21 cellular contexts compared by ENCODE assay signal in the genomic region with DNA sequence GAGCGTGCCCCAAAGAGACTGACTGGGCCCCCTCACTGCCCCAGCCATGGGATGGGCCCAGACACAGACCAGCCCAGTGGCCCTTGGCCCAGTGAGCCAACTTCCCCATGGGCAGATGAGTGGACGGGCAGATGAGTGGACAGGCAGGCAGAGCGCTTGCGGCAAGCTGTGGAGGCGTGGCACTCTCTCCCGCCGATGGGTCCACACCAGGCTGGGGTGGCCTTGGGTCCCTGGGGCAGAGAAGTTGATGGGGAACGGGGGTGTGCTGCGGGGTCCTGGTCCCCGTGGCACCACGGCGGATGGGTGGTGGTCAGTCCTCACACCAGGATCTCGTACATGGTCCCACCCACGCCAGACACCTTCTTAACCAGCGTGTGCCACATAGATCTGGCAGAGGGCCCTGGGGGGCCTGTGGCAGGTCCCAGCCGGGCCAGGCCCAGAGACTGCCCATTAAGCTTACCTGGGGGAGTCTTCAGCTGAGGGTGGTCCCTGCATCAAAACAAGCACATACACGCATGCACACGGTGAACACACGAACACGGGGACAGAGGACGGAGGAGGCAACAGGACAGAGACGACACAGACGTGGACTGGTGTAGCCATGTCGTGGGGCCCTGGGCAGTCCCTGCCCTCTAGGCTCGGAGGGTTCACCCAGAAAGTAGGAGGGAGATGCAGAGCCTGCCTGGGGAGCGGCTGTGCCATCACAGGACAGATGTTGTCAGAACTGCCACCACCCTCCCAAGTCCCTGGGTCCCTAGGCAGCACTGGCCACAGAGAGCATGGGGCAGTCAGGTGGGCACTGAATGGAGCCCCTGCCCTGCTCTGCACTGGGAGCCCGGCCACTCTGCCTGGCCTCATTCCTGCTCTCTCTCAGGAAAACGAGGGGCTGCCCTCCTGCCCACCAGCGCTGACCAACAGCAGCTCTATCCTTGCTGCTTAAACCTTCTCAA.
"Had no signal": no experiment of that assay in that cellular context is flagged by ENCODE, and none has a peak within 500 bp of the region (broad histone marks: within the 10 kb centered on the region; RNA-seq: fewer than 3 reads in every experiment).

No MANE protein-coding gene starts in this region.

- H3K9me3 Mint-ChIP-seq: activated CD4-positive, alpha-beta T cell treated with anti-CD3 and anti-CD28 coated beads, Interleukin-2, amount 10 ng/mL, durations not matched to agents 7 days and 5 days; activated CD8-positive, alpha-beta T cell treated with anti-CD3 and anti-CD28 coated beads for 36 hours; activated naive CD4-positive, alpha-beta T cell treated with anti-CD3 and anti-CD28 coated beads, Interleukin-2, amount 10 ng/mL, durations not matched to agents 7 days and 5 days; naive thymus-derived CD4-positive, alpha-beta T cell; stimulated activated effector memory CD8-positive, alpha-beta T cell treated with anti-CD3 and anti-CD28 coated beads, Interleukin-12 subunit alpha, Interleukin-12 subunit beta, amount 100 ng/mL, for 72 hours; stimulated activated naive CD8-positive, alpha-beta T cell treated with anti-CD3 and anti-CD28 coated beads, Interleukin-15, amount 100 ng/mL, for 72 hours had no signal

- H3K36me3 ChIP-seq: heart right ventricle, neutrophil, pancreas, right lobe of liver, vagina had no signal

- H3K9me3 ChIP-seq: heart right ventricle, neutrophil, pancreas, right lobe of liver, tibial nerve, vagina had no signal

- H3K27ac ChIP-seq: heart right ventricle, neutrophil, pancreas, right lobe of liver, tibial nerve, vagina had no signal

- DNase-seq: activated CD4-positive, alpha-beta T cell treated with anti-CD3 and anti-CD28 coated beads, Interleukin-2, amount 10 ng/mL, durations not matched to agents 7 days and 5 days; activated CD4-positive, CD25-positive, alpha-beta regulatory T cell treated with anti-CD3 and anti-CD28 coated beads, Interleukin-2, amount 50 U/mL, for 72 hours; activated CD8-positive, alpha-beta T cell treated with anti-CD3 and anti-CD28 coated beads for 36 hours; activated effector memory CD4-positive, alpha-beta T cell treated with anti-CD3 and anti-CD28 coated beads, Interleukin-2, amount 50 U/mL, for 16 hours; activated naive CD4-positive, alpha-beta T cell treated with anti-CD3 and anti-CD28 coated beads, Interleukin-2, amount 10 ng/mL, durations not matched to agents 7 days and 5 days; activated T-cell treated with anti-CD3 and anti-CD28 coated beads, Interleukin-2, amount 50 U/mL, for 1 hour; amygdala; effector CD4-positive, alpha-beta T cell; heart right ventricle; left cardiac atrium; naive thymus-derived CD4-positive, alpha-beta T cell; right lobe of liver; small intestine; stimulated activated CD4-positive, alpha-beta T cell treated with anti-CD3 and anti-CD28 coated beads, Interleukin-2, amount 100 ng/mL, for 24 hours; stimulated activated naive CD8-positive, alpha-beta T cell treated with anti-CD3 and anti-CD28 coated beads, Interleukin-15, amount 100 ng/mL, for 72 hours had no signal

- H3K4me3 ChIP-seq: heart right ventricle, pancreas, right lobe of liver, tibial nerve, vagina had no signal

- H3K27me3 Mint-ChIP-seq: activated CD4-positive, alpha-beta T cell treated with anti-CD3 and anti-CD28 coated beads, Interleukin-2, amount 10 ng/mL, durations not matched to agents 7 days and 5 days; activated CD8-positive, alpha-beta T cell treated with anti-CD3 and anti-CD28 coated beads for 36 hours; activated naive CD4-positive, alpha-beta T cell treated with anti-CD3 and anti-CD28 coated beads, Interleukin-2, amount 10 ng/mL, durations not matched to agents 7 days and 5 days; naive thymus-derived CD4-positive, alpha-beta T cell; stimulated activated naive CD8-positive, alpha-beta T cell treated with anti-CD3 and anti-CD28 coated beads, Interleukin-15, amount 100 ng/mL, for 72 hours had no signal

- H3K36me3 Mint-ChIP-seq: activated naive CD4-positive, alpha-beta T cell treated with anti-CD3 and anti-CD28 coated beads, Interleukin-2, amount 10 ng/mL, durations not matched to agents 7 days and 5 days; naive thymus-derived CD4-positive, alpha-beta T cell; stimulated activated effector memory CD8-positive, alpha-beta T cell treated with anti-CD3 and anti-CD28 coated beads, Interleukin-12 subunit alpha, Interleukin-12 subunit beta, amount 100 ng/mL, for 72 hours had no signal

- H3K4me1 Mint-ChIP-seq: activated CD4-positive, alpha-beta T cell treated with anti-CD3 and anti-CD28 coated beads, Interleukin-2, amount 10 ng/mL, durations not matched to agents 7 days and 5 days; activated naive CD4-positive, alpha-beta T cell treated with anti-CD3 and anti-CD28 coated beads, Interleukin-2, amount 10 ng/mL, durations not matched to agents 7 days and 5 days; stimulated activated effector memory CD8-positive, alpha-beta T cell treated with anti-CD3 and anti-CD28 coated beads, Interleukin-12 subunit alpha, Interleukin-12 subunit beta, amount 100 ng/mL, for 72 hours; stimulated activated naive CD8-positive, alpha-beta T cell treated with anti-CD3 and anti-CD28 coated beads, Interleukin-15, amount 100 ng/mL, for 72 hours had no signal

- H3K27ac Mint-ChIP-seq: activated CD4-positive, alpha-beta T cell treated with anti-CD3 and anti-CD28 coated beads, Interleukin-2, amount 10 ng/mL, durations not matched to agents 7 days and 5 days; activated CD8-positive, alpha-beta T cell treated with anti-CD3 and anti-CD28 coated beads for 36 hours; activated naive CD4-positive, alpha-beta T cell treated with anti-CD3 and anti-CD28 coated beads, Interleukin-2, amount 10 ng/mL, durations not matched to agents 7 days and 5 days; naive thymus-derived CD4-positive, alpha-beta T cell; stimulated activated effector memory CD8-positive, alpha-beta T cell treated with anti-CD3 and anti-CD28 coated beads, Interleukin-12 subunit alpha, Interleukin-12 subunit beta, amount 100 ng/mL, for 72 hours; stimulated activated naive CD8-positive, alpha-beta T cell treated with anti-CD3 and anti-CD28 coated beads, Interleukin-15, amount 100 ng/mL, for 72 hours had no signal

- H3K4me3 Mint-ChIP-seq: activated CD4-positive, alpha-beta T cell treated with anti-CD3 and anti-CD28 coated beads, Interleukin-2, amount 10 ng/mL, durations not matched to agents 7 days and 5 days; activated CD8-positive, alpha-beta T cell treated with anti-CD3 and anti-CD28 coated beads for 36 hours; activated naive CD4-positive, alpha-beta T cell treated with anti-CD3 and anti-CD28 coated beads, Interleukin-2, amount 10 ng/mL, durations not matched to agents 7 days and 5 days; naive thymus-derived CD4-positive, alpha-beta T cell; stimulated activated effector memory CD8-positive, alpha-beta T cell treated with anti-CD3 and anti-CD28 coated beads, Interleukin-12 subunit alpha, Interleukin-12 subunit beta, amount 100 ng/mL, for 72 hours; stimulated activated naive CD8-positive, alpha-beta T cell treated with anti-CD3 and anti-CD28 coated beads, Interleukin-15, amount 100 ng/mL, for 72 hours had no signal

- H3K4me1 ChIP-seq: pancreas, right lobe of liver had no signal

- ATAC-seq: activated CD8-positive, alpha-beta T cell treated with anti-CD3 and anti-CD28 coated beads for 36 hours; heart right ventricle; left cardiac atrium; naive thymus-derived CD4-positive, alpha-beta T cell; pancreas; right lobe of liver; stimulated activated effector memory CD8-positive, alpha-beta T cell treated with anti-CD3 and anti-CD28 coated beads, Interleukin-12 subunit alpha, Interleukin-12 subunit beta, amount 100 ng/mL, for 72 hours; stimulated activated naive CD8-positive, alpha-beta T cell treated with anti-CD3 and anti-CD28 coated beads, Interleukin-15, amount 100 ng/mL, for 72 hours had no signal

- FAIRE-seq: endometrium, pancreas, small intestine had no signal

- H3K27me3 ChIP-seq: pancreas, right lobe of liver, vagina had no signal
